ENCODE assay signal across 8 cellular contexts in the genomic region with DNA sequence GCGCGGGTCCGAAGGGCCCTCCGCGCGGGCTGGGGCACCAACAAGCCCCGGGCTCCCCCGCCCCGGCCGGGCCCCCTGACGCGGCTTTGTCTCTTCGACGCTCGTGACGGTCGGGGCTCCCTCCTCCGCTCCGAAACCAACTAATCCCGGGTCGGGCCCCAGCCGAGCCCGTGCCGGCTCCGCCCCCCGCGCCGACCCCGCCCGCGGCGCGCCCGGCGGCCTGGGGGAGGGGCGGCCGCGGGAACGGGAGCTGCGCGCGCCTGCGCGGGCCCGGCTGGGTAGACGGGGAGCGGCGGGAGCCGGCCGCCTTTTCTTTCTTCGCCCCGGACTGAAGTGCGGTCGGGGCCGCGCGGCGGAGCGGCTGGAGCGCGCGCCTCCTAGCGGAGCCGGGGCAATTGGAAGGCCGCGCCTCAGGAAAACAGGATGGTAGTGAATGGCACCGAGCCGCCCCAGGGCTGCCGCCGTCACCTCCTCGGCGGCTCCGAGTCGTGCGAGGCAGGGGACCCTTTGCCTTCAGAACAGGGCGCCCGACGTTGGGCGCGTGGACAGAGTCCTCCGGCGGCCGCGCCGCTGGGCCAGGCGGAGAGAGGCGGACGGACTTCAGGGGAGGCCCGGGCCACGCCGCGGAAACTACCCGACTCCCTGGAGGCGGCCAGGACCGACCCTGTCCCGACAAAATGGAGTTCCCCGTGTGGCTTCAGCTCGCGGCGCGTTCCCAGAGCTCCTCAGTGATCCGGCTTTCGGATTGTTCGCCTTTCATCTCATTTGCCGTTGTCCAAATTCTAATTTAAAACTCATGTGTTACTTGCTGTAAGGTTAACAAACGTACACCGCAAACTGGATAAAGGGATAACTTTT. TPM values are rescaled to one million over a fixed set of nuclear protein-coding genes. Genes with fewer than 3 reads are reported as not detected.
A peak's percentile ranks its signal among the peaks of the same experiment; 100 is the strongest.
DNase-seq lines count a peak whose midpoint lies in the region; ATAC-seq, FAIRE-seq and TF ChIP-seq lines count a peak whose summit lies in the region.

Gene TP53BP2 (minus strand): TSS at position 138 of the 858 bp plus-strand sequence. CDS start 267 bp downstream, outside the sequence.

- in situ Hi-C loops in HepG2 (cut with HindIII; ENCODE audit: extremely low pct_ligation_motif_present, low pct_unique_long_range_greater_than_20kb) = no loop called here

- DNase-seq in CD1c-positive myeloid dendritic cell (ENCODE audit: extremely low spot score) (peak; percentile 94), NCI-H69 (lab: John Stamatoyannopoulos, UW) (peak; percentile 99), HepG2 (ENCODE audit: low spot score) (peak; percentile 76)
- peak; percentile 73 to 82 for DNase-seq in activated CD4-positive, alpha-beta T cell treated with anti-CD3 and anti-CD28 coated beads, Interleukin-2, amount 50 U/mL, for 24 hours (ENCODE audit: low read depth in 1 of 2, low spot score in 1 of 2)
- peak; percentile 89 for DNase-seq in stimulated activated CD4-positive, alpha-beta T cell treated with anti-CD3 and anti-CD28 coated beads, Interleukin-4, amount 100 ng/mL, for 24 hours

- peak within 1 kb of the TSS; percentile 100 for H3K27ac ChIP-seq in HepG2 (ENCODE audit: extremely low read length, insufficient read depth, low read length)

- FAIRE-seq in HepG2 (lab: Jason Lieb, UNC) = no peak

- H3K27ac Mint-ChIP-seq in dendritic cell treated with granulocyte-macrophage colony-stimulating factor and Interleukin-4, amounts not matched to agents 40 ng/mL and 50 ng/mL, for 4 days = peak within 1 kb of the TSS; percentile 100

- peak in 1 of 2 experiments; percentile 21; a peak in 2 of 4 replicates for TF ChIP-seq EP300 in HepG2 (IDR thresholded peaks at IDR 0.05; ENCODE audit: low read depth in 2 of 2, low read length in 2 of 2)
- TF ChIP-seq EP300 in HepG2 (CRISPR knock-in tag; IDR thresholded peaks at IDR 0.05; ENCODE audit: borderline replicate concordance) = no peak

- peak; percentile 83 for TF ChIP-seq RAD21 in HepG2 (CRISPR knock-in tag; IDR thresholded peaks at IDR 0.05)

- peaks cover 15% of the 10 kb centered on the region for H3K36me3 Mint-ChIP-seq in dendritic cell treated with granulocyte-macrophage colony-stimulating factor and Interleukin-4, amounts not matched to agents 40 ng/mL and 50 ng/mL, for 4 days (ENCODE audit: low read depth)

- CTCF ChIA-PET in HepG2 (lab: Yijun Ruan, JAX; ENCODE audit: low intra/inter-chr PET ratio, low total read pairs) = no interaction called here

- no peaks in the 10 kb centered on the region for H3K27me3 Mint-ChIP-seq in dendritic cell treated with granulocyte-macrophage colony-stimulating factor and Interleukin-4, amounts not matched to agents 40 ng/mL and 50 ng/mL, for 4 days

- H3K4me3 ChIP-seq in HepG2 (replicated peaks in 1 of 3; ENCODE audit: insufficient read depth in 1 of 3, low read depth in 2 of 3, low read length in 3 of 3) = peak within 1 kb of the TSS; percentile 84 to 93 (median 88)

- peaks cover 28% of the 10 kb centered on the region for H3K4me1 ChIP-seq in HepG2 (ENCODE audit: insufficient read depth, low read length)

- H3K27me3 ChIP-seq in HepG2 (ENCODE audit: control insufficient read depth in 1 of 2, insufficient read depth in 2 of 2, low read length in 2 of 2) = peaks cover 1 to 15% of the 10 kb centered on the region in 2 experiments; a peak in 3 of 5 replicates

- peak; percentile 86 for TF ChIP-seq CTCF in HepG2 (CRISPR knock-in tag; IDR thresholded peaks at IDR 0.05)

- no peaks in the 10 kb centered on the region for H3K9me3 ChIP-seq in HepG2 (ENCODE audit: low read length)

- no peak within 1 kb of the TSS for H2AFZ ChIP-seq in HepG2 (ENCODE audit: low read length)

- ATAC-seq in GM19324 (IDR thresholded peaks at IDR 0.05; ENCODE audit: low FRiP score, unreplicated experiment) = peak; percentile 85
- ATAC-seq in HG03460 (IDR thresholded peaks at IDR 0.05; ENCODE audit: unreplicated experiment) = peak; percentile 58
- ATAC-seq in HepG2 = peak; percentile 92

- peak within 1 kb of the TSS; percentile 89 for H3K4me3 Mint-ChIP-seq in dendritic cell treated with granulocyte-macrophage colony-stimulating factor and Interleukin-4, amounts not matched to agents 40 ng/mL and 50 ng/mL, for 4 days

- 1% methylated on average over 28 of the region's 107 CpGs for WGBS in HepG2 (ENCODE audit: low lambda C conversion rate)

- TSS peak; percentile 99 for BruUV-seq in HepG2 (replicated peaks; lab: Mats Ljungman, UMichigan)

- peak within 1 kb of the TSS; percentile 95 for H3K4me2 ChIP-seq in HepG2 (ENCODE audit: low read depth, low read length)

- peaks cover 34% of the 10 kb centered on the region for H3K4me1 Mint-ChIP-seq in dendritic cell treated with granulocyte-macrophage colony-stimulating factor and Interleukin-4, amounts not matched to agents 40 ng/mL and 50 ng/mL, for 4 days (ENCODE audit: low read depth)

- peak; percentile 73 to 86 for TF ChIP-seq POLR2A in HepG2 (IDR thresholded peaks at IDR 0.05; ENCODE audit: insufficient read depth in 1 of 2, low read depth in 2 of 2, low read length in 2 of 2)

- POLR2A ChIA-PET in HepG2 (lab: Yijun Ruan, JAX) = interaction anchor here (0.6 to 2.7 kb wide), 11 partner anchors 9 to 192 kb away, joined by 3 to 15 read pairs (median 4); no protein-coding TSS in a partner anchor

- no peaks in the 10 kb centered on the region for H3K9me3 Mint-ChIP-seq in dendritic cell treated with granulocyte-macrophage colony-stimulating factor and Interleukin-4, amounts not matched to agents 40 ng/mL and 50 ng/mL, for 4 days

- no peaks in the 10 kb centered on the region for H3K36me3 ChIP-seq in HepG2 (replicated peaks in 1 of 2; ENCODE audit: control insufficient read depth in 1 of 2, insufficient read depth in 2 of 2, low read length in 2 of 2)

- H3K9ac ChIP-seq in HepG2 (ENCODE audit: insufficient read depth, low read depth, low read length) = peak within 1 kb of the TSS; percentile 98

- H3K79me2 ChIP-seq in HepG2 (ENCODE audit: insufficient read depth, low read length) = peaks cover 40% of the 10 kb centered on the region

- intact Hi-C loops in dendritic cell treated with granulocyte-macrophage colony-stimulating factor and Interleukin-4, amounts not matched to agents 40 ng/mL and 50 ng/mL, for 4 days (cut with micrococcal nuclease) = loop anchor here (1.0 to 10.0 kb wide), 4 partner anchors 11 to 131 kb away; partner anchors contain the start of gene CAPN2
- intact Hi-C loops in HepG2 (cut with micrococcal nuclease; ENCODE audit: unreplicated experiment) = loop anchor here (2.0 to 10.0 kb wide), 3 partner anchors 35 to 489 kb away; partner anchors contain the start of gene NVL

- H4K20me1 ChIP-seq in HepG2 (ENCODE audit: insufficient read depth, low read length) = no peaks in the 10 kb centered on the region

TF ChIP-seq in HepG2, 621 proteins besides CTCF, POLR2A, EP300 and RAD21 (continues in another document):
- TF ChIP-seq ZNF572 (CRISPR knock-in tag; IDR thresholded peaks at IDR 0.05) (no peak), ZNF552 (CRISPR knock-in tag; IDR thresholded peaks at IDR 0.05; ENCODE audit: borderline replicate concordance) (peak; percentile 41; the same call in 1 of the 2 replicates)

RNA-seq across cellular contexts. Expression of gene TP53BP2, which starts in this region (rescaled TPM):
- total RNA-seq in HepG2 (2016; rRNA removed; fragmentation: Illumina TruSeq; extraction: Trizol) = 14.0 and 15.0 TPM in 2 replicates
- total RNA-seq in HepG2 (2016; cell fraction: cytosol; rRNA removed; fragmentation: Illumina TruSeq; extraction: Trizol; ENCODE audit: low read depth) = 6.3 and 7.0 TPM in 2 replicates
- total RNA-seq in HepG2 (2016; cell fraction: insoluble cytoplasmic fraction; rRNA removed; fragmentation: Illumina TruSeq; extraction: Trizol) = 13.6 and 14.3 TPM in 2 replicates
- 6.1 TPM in 2 replicates for total RNA-seq in HepG2 (2016; cell fraction: membrane; rRNA removed; fragmentation: Illumina TruSeq; extraction: Trizol)
- 20.9 and 22.7 TPM in 2 replicates for total RNA-seq in HepG2 (2016; cell fraction: nucleus; rRNA removed; fragmentation: Illumina TruSeq; extraction: Trizol)
- polyA plus RNA-seq in HepG2 (2011; rRNA removed) = 8.3 and 10.0 TPM in 2 replicates
- 5.0 and 6.9 TPM in 2 replicates for polyA plus RNA-seq in HepG2 (2011; cell fraction: cytosol; rRNA removed)
- 8.2 and 8.4 TPM in 2 replicates for polyA plus RNA-seq in HepG2 (2011; cell fraction: nucleus; rRNA removed)
- polyA plus RNA-seq in HepG2 (2012) = 8.0 and 8.5 TPM in 2 replicates
- 0.60 and 0.93 TPM in 2 replicates for polyA plus RNA-seq in HepG2 (2016; cell fraction: cytosol; fragmentation: Illumina TruSeq; extraction: Trizol; ENCODE audit: low read depth)
- polyA plus RNA-seq in HepG2 (2016; cell fraction: insoluble cytoplasmic fraction; fragmentation: Illumina TruSeq; extraction: Trizol; ENCODE audit: low read depth) = 15.4 and 16.4 TPM in 2 replicates
- 2.4 and 2.5 TPM in 2 replicates for polyA plus RNA-seq in HepG2 (2016; cell fraction: membrane; fragmentation: Illumina TruSeq; extraction: Trizol; ENCODE audit: low read depth)
- polyA plus RNA-seq in HepG2 (2016; cell fraction: nucleus; fragmentation: Illumina TruSeq; extraction: Trizol; ENCODE audit: insufficient read depth, low read depth) = 17.1 and 18.0 TPM in 2 replicates
- polyA minus RNA-seq in HepG2 (2011; rRNA and poly(A)+ RNA removed; ENCODE audit: low replicate concordance) = 27.0 and 42.8 TPM in 2 replicates
- 10.3 and 11.3 TPM in 2 replicates for polyA minus RNA-seq in HepG2 (2011; cell fraction: cytosol; rRNA and poly(A)+ RNA removed)
- polyA minus RNA-seq in HepG2 (2011; cell fraction: nucleus; rRNA and poly(A)+ RNA removed) = 55.9 and 63.6 TPM in 2 replicates

Comparison
In these comparisons a context has a peak if more than half of its experiments do, and no peak if none do; other contexts are left out.
1. Peak in every context shown above with its lines: DNase-seq, ATAC-seq, H3K4me3 ChIP-seq and H3K27ac ChIP-seq.